In the genomic region with DNA sequence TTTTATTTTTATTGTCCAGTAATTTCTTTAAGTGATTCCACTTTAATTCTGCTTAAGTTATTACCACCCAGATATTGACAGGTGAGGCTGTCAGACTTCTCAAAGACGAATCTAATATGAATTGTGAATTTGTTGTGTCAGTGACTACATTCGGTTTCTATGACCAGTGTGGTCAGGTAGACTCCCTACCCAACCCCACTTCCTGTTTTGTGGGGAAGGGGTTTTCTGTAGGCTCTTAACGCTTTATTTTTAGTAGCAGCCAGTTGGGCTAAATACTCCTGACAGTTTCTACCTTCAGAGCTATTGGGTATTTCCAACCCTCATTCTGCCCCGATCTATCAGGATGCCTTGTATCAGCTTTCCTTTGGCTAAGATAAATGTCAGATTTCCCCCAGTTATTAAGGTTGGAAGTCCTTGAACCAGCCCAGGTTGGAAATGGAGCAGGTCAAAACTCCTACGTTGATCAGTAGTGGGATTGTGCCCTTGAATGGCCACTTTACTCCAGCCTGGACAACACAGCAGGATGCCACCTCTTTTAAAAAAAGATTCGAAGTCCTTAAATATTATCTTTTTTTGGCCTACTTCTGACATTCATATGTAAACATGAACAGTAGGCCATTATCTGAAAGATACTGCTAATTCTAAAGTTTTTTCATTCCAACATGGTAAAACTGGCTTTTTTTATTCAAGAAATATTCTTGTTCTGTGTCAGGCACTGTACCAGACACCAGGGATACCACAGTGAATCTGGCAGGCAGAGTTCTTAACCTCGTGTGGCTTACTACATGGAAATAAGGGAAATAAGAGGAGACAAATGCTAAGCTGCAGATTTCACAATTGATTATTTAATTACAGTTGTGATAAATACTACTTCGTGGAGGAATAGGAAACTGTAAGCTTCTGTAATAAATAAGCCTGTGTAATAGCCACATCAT, we compare ENCODE assay signal across 8 cellular contexts.
DNase-seq lines count a peak whose midpoint lies in the region; ATAC-seq and TF ChIP-seq lines count a peak whose summit lies in the region.

No MANE protein-coding gene starts in this region.

- peaks cover 0 to 32% (median 0%) of the 10 kb centered on the region in 3 experiments for H3K36me3 ChIP-seq in naive thymus-derived CD4-positive, alpha-beta T cell (ENCODE audit: control insufficient read depth in 2 of 3, insufficient read depth in 3 of 3, low read length in 3 of 3)
- H3K36me3 ChIP-seq in breast epithelium, result no peaks in the 10 kb centered on the region

- H3K4me1 ChIP-seq in naive thymus-derived CD4-positive, alpha-beta T cell (ENCODE audit: control insufficient read depth in 2 of 2, insufficient read depth in 2 of 2, low read length in 2 of 2), result peaks cover 13 to 19% of the 10 kb centered on the region in 2 donors
- no peaks in the 10 kb centered on the region for H3K4me1 ChIP-seq in breast epithelium

- H3K27me3 Mint-ChIP-seq in naive thymus-derived CD4-positive, alpha-beta T cell, result no peaks in the 10 kb centered on the region

- DNase-seq in KBM-7 (peak; percentile 68), NCI-H1417 (lab: John Stamatoyannopoulos, UW) (no peak), Ammon's horn (ENCODE audit: low spot score) (no peak), breast epithelium (ENCODE audit: low spot score in 2 of 2) (no peak), NCI-H1436 treated with DMSO at 0.1 percent for 48 hours (lab: John Stamatoyannopoulos, UW) (no peak)
- peak in 7 of 9 donors; percentile 11 to 68 (median 46) for DNase-seq in naive thymus-derived CD4-positive, alpha-beta T cell

- peak overlapping the region in 4 of 9 donors; percentile 45 to 82 (median 55) for H3K27ac Mint-ChIP-seq in naive thymus-derived CD4-positive, alpha-beta T cell

- intact Hi-C loops in naive thymus-derived CD4-positive, alpha-beta T cell (cut with micrococcal nuclease), result loop anchor here in 1 of 2 donors (1.0 to 2.0 kb wide), 3 partner anchors 37 to 393 kb away; partner anchors contain the start of gene KAT6B
- intact Hi-C loops in breast epithelium (cut with DNase I; ENCODE audit: low total_unique reads), result no loop called here

- no peak overlapping the region for H3K27ac ChIP-seq in naive thymus-derived CD4-positive, alpha-beta T cell (ENCODE audit: low read depth, low read length)
- no peak overlapping the region for H3K27ac ChIP-seq in breast epithelium

- no peak overlapping the region for H3K4me3 ChIP-seq in naive thymus-derived CD4-positive, alpha-beta T cell (ENCODE audit: low read length)
- no peak overlapping the region for H3K4me3 ChIP-seq in breast epithelium

- no peaks in the 10 kb centered on the region for H3K27me3 ChIP-seq in naive thymus-derived CD4-positive, alpha-beta T cell (ENCODE audit: control insufficient read depth in 2 of 2, insufficient read depth in 2 of 2, low read length in 2 of 2)
- no peaks in the 10 kb centered on the region for H3K27me3 ChIP-seq in breast epithelium

- TF ChIP-seq CTCF in breast epithelium (IDR thresholded peaks at IDR 0.05), result no peak

- ATAC-seq in GM18861 (IDR thresholded peaks at IDR 0.05; ENCODE audit: unreplicated experiment) (peak; percentile 79), GM21723 (IDR thresholded peaks at IDR 0.05; ENCODE audit: unreplicated experiment) (peak; percentile 88)
- peak; percentile 93 for ATAC-seq in naive thymus-derived CD4-positive, alpha-beta T cell

- TF ChIP-seq POLR2A in breast epithelium (IDR thresholded peaks at IDR 0.05), result no peak

- CTCF ChIA-PET in naive thymus-derived CD4-positive, alpha-beta T cell (lab: Charles Lee), result interaction anchor here (0.5 to 0.6 kb wide), 2 partner anchors 338 to 904 kb away, joined by 3 to 5 read pairs; no protein-coding TSS in a partner anchor

- in situ Hi-C loops in KBM-7 (cut with MboI; ENCODE audit: low pct_unique_long_range_greater_than_20kb, low sequenced_read_pairs), result no loop called here

- H3K9me3 ChIP-seq in naive thymus-derived CD4-positive, alpha-beta T cell (ENCODE audit: control insufficient read depth in 2 of 3, low read length in 3 of 3), result no peaks in the 10 kb centered on the region
- H3K9me3 ChIP-seq in breast epithelium, result no peaks in the 10 kb centered on the region

- peak overlapping the region in 6 of 10 donors; percentile 18 to 71 (median 44) for H3K4me3 Mint-ChIP-seq in naive thymus-derived CD4-positive, alpha-beta T cell

- H3K4me1 Mint-ChIP-seq in naive thymus-derived CD4-positive, alpha-beta T cell, result peaks cover 19 to 42% (median 32%) of the 10 kb centered on the region in 7 donors

- H3K9me3 Mint-ChIP-seq in naive thymus-derived CD4-positive, alpha-beta T cell, result no peaks in the 10 kb centered on the region

- POLR2A ChIA-PET in naive thymus-derived CD4-positive, alpha-beta T cell (lab: Charles Lee), result no interaction called here

- peaks cover 25 to 72% (median 51%) of the 10 kb centered on the region in 5 donors for H3K36me3 Mint-ChIP-seq in naive thymus-derived CD4-positive, alpha-beta T cell

Comparison
In these comparisons a context has a peak if more than half of its experiments do, and no peak if none do; other contexts are left out.
1. DNase-seq: peak in KBM-7 (single experiment) and naive thymus-derived CD4-positive, alpha-beta T cell (7 of 9); none in NCI-H1417 (0 of 3), Ammon's horn (single experiment), breast epithelium (0 of 2) and NCI-H1436 treated with DMSO at 0.1 percent for 48 hours (single experiment).
2. Peak in every context shown above with its lines, with median percentiles within 50 percentile points of each other: ATAC-seq.